21 cellular contexts compared by ENCODE assay signal in genomic region chr5:63025679-63026078, GRCh38.
DNase-seq lines count a peak whose midpoint lies in the region; ATAC-seq lines count a peak whose summit lies in the region.
"Had no signal": no experiment of that assay in that cellular context is flagged by ENCODE, and none has a peak within 500 bp of the region (broad histone marks: within the 10 kb centered on the region; RNA-seq: fewer than 3 reads in every experiment).

No MANE protein-coding gene starts in this region.

- H3K4me1 ChIP-seq in HAP-1: no peaks in the 10 kb centered on the region

- no peaks in the 10 kb centered on the region for H3K9me3 Mint-ChIP-seq in activated CD8-positive, alpha-beta memory T cell treated with anti-CD3 and anti-CD28 coated beads, Interleukin-2, amount 10 ng/mL, durations not matched to agents 7 days and 5 days (ENCODE audit: low read depth)
- H3K9me3 Mint-ChIP-seq in stimulated activated effector memory CD8-positive, alpha-beta T cell treated with anti-CD3 and anti-CD28 coated beads, Interleukin-12 subunit alpha, Interleukin-12 subunit beta, amount 100 ng/mL, for 72 hours: peaks cover 2% of the 10 kb centered on the region
- H3K9me3 Mint-ChIP-seq: type B pancreatic cell had no signal

- no peaks in the 10 kb centered on the region for H3K4me1 Mint-ChIP-seq in activated CD8-positive, alpha-beta memory T cell treated with anti-CD3 and anti-CD28 coated beads, Interleukin-2, amount 10 ng/mL, durations not matched to agents 7 days and 5 days
- peaks cover 9% of the 10 kb centered on the region for H3K4me1 Mint-ChIP-seq in stimulated activated effector memory CD8-positive, alpha-beta T cell treated with anti-CD3 and anti-CD28 coated beads, Interleukin-12 subunit alpha, Interleukin-12 subunit beta, amount 100 ng/mL, for 72 hours

- no peaks in the 10 kb centered on the region for H3K27me3 Mint-ChIP-seq in activated CD8-positive, alpha-beta memory T cell treated with anti-CD3 and anti-CD28 coated beads, Interleukin-2, amount 10 ng/mL, durations not matched to agents 7 days and 5 days
- H3K27me3 Mint-ChIP-seq: dendritic cell treated with granulocyte-macrophage colony-stimulating factor and Interleukin-4, amounts not matched to agents 40 ng/mL and 50 ng/mL, for 4 days; type B pancreatic cell had no signal

- no peak for ATAC-seq in activated CD8-positive, alpha-beta memory T cell treated with anti-CD3 and anti-CD28 coated beads, Interleukin-2, amount 10 ng/mL, durations not matched to agents 7 days and 5 days
- ATAC-seq in GM21723 (IDR thresholded peaks at IDR 0.05; ENCODE audit: unreplicated experiment) (peak; percentile 54), HG03457 (IDR thresholded peaks at IDR 0.05; ENCODE audit: unreplicated experiment) (peak; percentile 55)
- ATAC-seq in stimulated activated effector memory CD8-positive, alpha-beta T cell treated with anti-CD3 and anti-CD28 coated beads, Interleukin-12 subunit alpha, Interleukin-12 subunit beta, amount 100 ng/mL, for 72 hours: no peak
- ATAC-seq: HCT116; stimulated activated naive CD8-positive, alpha-beta T cell treated with anti-CD3 and anti-CD28 coated beads, Interleukin-15, Interleukin-2, amounts not matched to agents 100 U/mL and 50 U/mL, for 24 hours had no signal

- in situ Hi-C loops in HAP-1 (cut with MboI; ENCODE audit: low sequenced_read_pairs): no loop called here

- H3K36me3 Mint-ChIP-seq in activated CD8-positive, alpha-beta memory T cell treated with anti-CD3 and anti-CD28 coated beads, Interleukin-2, amount 10 ng/mL, durations not matched to agents 7 days and 5 days: no peaks in the 10 kb centered on the region
- H3K36me3 Mint-ChIP-seq in stimulated activated effector memory CD8-positive, alpha-beta T cell treated with anti-CD3 and anti-CD28 coated beads, Interleukin-12 subunit alpha, Interleukin-12 subunit beta, amount 100 ng/mL, for 72 hours: no peaks in the 10 kb centered on the region
- H3K36me3 Mint-ChIP-seq: type B pancreatic cell had no signal

- H3K4me3 Mint-ChIP-seq in activated CD8-positive, alpha-beta memory T cell treated with anti-CD3 and anti-CD28 coated beads, Interleukin-2, amount 10 ng/mL, durations not matched to agents 7 days and 5 days: peak overlapping the region; percentile 23
- peak overlapping the region; percentile 42 for H3K4me3 Mint-ChIP-seq in stimulated activated effector memory CD8-positive, alpha-beta T cell treated with anti-CD3 and anti-CD28 coated beads, Interleukin-12 subunit alpha, Interleukin-12 subunit beta, amount 100 ng/mL, for 72 hours
- H3K4me3 Mint-ChIP-seq: dendritic cell treated with granulocyte-macrophage colony-stimulating factor and Interleukin-4, amounts not matched to agents 40 ng/mL and 50 ng/mL, for 4 days; type B pancreatic cell had no signal

- H3K27me3 ChIP-seq in HAP-1 (ENCODE audit: low read depth): no peaks in the 10 kb centered on the region
- H3K27me3 ChIP-seq: brain microvascular endothelial cell had no signal

- no peaks in the 10 kb centered on the region for H3K36me3 ChIP-seq in HAP-1 (replicated peaks)
- H3K36me3 ChIP-seq: brain microvascular endothelial cell had no signal

- peak overlapping the region; percentile 5 for H3K27ac Mint-ChIP-seq in activated CD8-positive, alpha-beta memory T cell treated with anti-CD3 and anti-CD28 coated beads, Interleukin-2, amount 10 ng/mL, durations not matched to agents 7 days and 5 days
- no peak overlapping the region for H3K27ac Mint-ChIP-seq in stimulated activated effector memory CD8-positive, alpha-beta T cell treated with anti-CD3 and anti-CD28 coated beads, Interleukin-12 subunit alpha, Interleukin-12 subunit beta, amount 100 ng/mL, for 72 hours
- H3K27ac Mint-ChIP-seq: dendritic cell treated with granulocyte-macrophage colony-stimulating factor and Interleukin-4, amounts not matched to agents 40 ng/mL and 50 ng/mL, for 4 days had no signal

- CTCF ChIA-PET in activated CD8-positive, alpha-beta memory T cell treated with anti-CD3 and anti-CD28 coated beads, Interleukin-2, amount 10 ng/mL, durations not matched to agents 7 days and 5 days (lab: Charles Lee): no interaction called here

- no peak overlapping the region for H3K4me3 ChIP-seq in HAP-1

- H3K9me3 ChIP-seq in HAP-1: no peaks in the 10 kb centered on the region

- DNase-seq in activated CD8-positive, alpha-beta memory T cell treated with anti-CD3 and anti-CD28 coated beads, Interleukin-2, amount 10 ng/mL, durations not matched to agents 7 days and 5 days: no peak
- no peak for DNase-seq in activated CD8-positive, alpha-beta memory T cell treated with anti-CD3 and anti-CD28 coated beads, Interleukin-2, amount 50 U/mL, for 4 hours
- no peak for DNase-seq in stimulated activated effector memory CD8-positive, alpha-beta T cell treated with anti-CD3 and anti-CD28 coated beads, Interleukin-12 subunit alpha, Interleukin-12 subunit beta, amount 100 ng/mL, for 72 hours (ENCODE audit: low spot score in 2 of 2)
- DNase-seq in COLO668 (lab: John Stamatoyannopoulos, UW; ENCODE audit: unreplicated experiment) (no peak), HAP-1 (ENCODE audit: low spot score in 2 of 2) (no peak)
- DNase-seq in stimulated activated CD4-positive, alpha-beta T cell treated with anti-CD3 and anti-CD28 coated beads, Interleukin-15, amount 100 ng/mL, for 24 hours: no peak
- DNase-seq: 8988T; activated T-cell treated with anti-CD3 and anti-CD28 coated beads, Interleukin-2, amount 50 U/mL, for 48 hours; brain microvascular endothelial cell; C1 segment of cervical spinal cord; DMS53; Karpas-422; NCI-H1105; NCI-H82; retina; stimulated activated naive CD8-positive, alpha-beta T cell treated with anti-CD3 and anti-CD28 coated beads, Interleukin-15, Interleukin-2, amounts not matched to agents 100 U/mL and 50 U/mL, for 24 hours had no signal

Comparison
In these comparisons a context has a peak if more than half of its experiments do, and no peak if none do; other contexts are left out.
1. ATAC-seq: peak in GM21723 (single experiment) and HG03457 (single experiment); none in activated CD8-positive, alpha-beta memory T cell treated with anti-CD3 and anti-CD28 coated beads, Interleukin-2, amount 10 ng/mL, durations not matched to agents 7 days and 5 days (single experiment) and stimulated activated effector memory CD8-positive, alpha-beta T cell treated with anti-CD3 and anti-CD28 coated beads, Interleukin-12 subunit alpha, Interleukin-12 subunit beta, amount 100 ng/mL, for 72 hours (single experiment).